In genomic region chr2:37795456-37795855, GRCh38 we compare ENCODE assay signal across 31 cellular contexts.
DNase-seq lines count a peak whose midpoint lies in the region; ATAC-seq, FAIRE-seq and TF ChIP-seq lines count a peak whose summit lies in the region.
"Had no signal": no experiment of that assay in that cellular context is flagged by ENCODE, and none has a peak within 500 bp of the region (broad histone marks: within the 10 kb centered on the region; RNA-seq: fewer than 3 reads in every experiment).

No MANE protein-coding gene starts in this region.

- H3K9ac ChIP-seq in astrocyte (ENCODE audit: low read length) = no peak overlapping the region

- H3K27ac ChIP-seq in cardiac muscle cell (peak overlapping the region; percentile 39), astrocyte (ENCODE audit: low read depth, low read length) (peak overlapping the region; percentile 50), tibial artery (peak overlapping the region; percentile 56 to 58)
- H3K27ac ChIP-seq in CD8-positive, alpha-beta memory T cell (ENCODE audit: low read depth, low read length) = no peak overlapping the region
- H3K27ac ChIP-seq: colonic mucosa, foreskin keratinocyte, left lung had no signal

- ATAC-seq in left cardiac atrium = no peak
- no peak for ATAC-seq in activated CD8-positive, alpha-beta memory T cell treated with anti-CD3 and anti-CD28 coated beads, Interleukin-2, amount 10 ng/mL, durations not matched to agents 7 days and 5 days
- ATAC-seq: CD8-positive, alpha-beta T cell; foreskin keratinocyte; natural killer cell; T-cell had no signal

- H3K4me3 ChIP-seq in cardiac muscle cell (no peak overlapping the region), astrocyte (ENCODE audit: insufficient read depth, low read depth, low read length) (no peak overlapping the region), tibial artery (no peak overlapping the region)
- H3K4me3 ChIP-seq in CD8-positive, alpha-beta memory T cell (ENCODE audit: low read length) = no peak overlapping the region
- H3K4me3 ChIP-seq: colonic mucosa, left lung had no signal

- H2AFZ ChIP-seq in astrocyte (ENCODE audit: low read depth, low read length) = no peak overlapping the region

- no peaks in the 10 kb centered on the region for H3K79me2 ChIP-seq in astrocyte (ENCODE audit: insufficient read depth, low read length)

- H3K4me3 Mint-ChIP-seq in astrocyte (ENCODE audit: unreplicated experiment) = no peak overlapping the region
- no peak overlapping the region for H3K4me3 Mint-ChIP-seq in mesothelial cell of epicardium
- H3K4me3 Mint-ChIP-seq in CD8-positive, alpha-beta memory T cell = no peak overlapping the region
- no peak overlapping the region for H3K4me3 Mint-ChIP-seq in activated CD8-positive, alpha-beta memory T cell treated with anti-CD3 and anti-CD28 coated beads, Interleukin-2, amount 10 ng/mL, durations not matched to agents 7 days and 5 days
- H3K4me3 Mint-ChIP-seq: activated B cell treated with CpG ODN at 0.5 μM for 24 hours; activated naive CD4-positive, alpha-beta T cell treated with anti-CD3 and anti-CD28 coated beads, Interleukin-2, amount 10 ng/mL, durations not matched to agents 7 days and 5 days; CD8-positive, alpha-beta T cell; natural killer cell; T-cell had no signal

- peaks cover 34% of the 10 kb centered on the region for H3K4me1 ChIP-seq in cardiac muscle cell (ENCODE audit: low read depth)
- peaks cover 29% of the 10 kb centered on the region for H3K4me1 ChIP-seq in astrocyte (ENCODE audit: insufficient read depth, low read length)
- H3K4me1 ChIP-seq in tibial artery = peaks cover 0 to 56% (median 22%) of the 10 kb centered on the region in 4 donors
- H3K4me1 ChIP-seq in CD8-positive, alpha-beta memory T cell (ENCODE audit: insufficient read depth, low read length) = no peaks in the 10 kb centered on the region
- H3K4me1 ChIP-seq: colonic mucosa had no signal

- FAIRE-seq in astrocyte (lab: Jason Lieb, UNC) = no peak
- FAIRE-seq: A204.1, bronchial epithelial cell, GM12891, urothelium cell line had no signal

- H3K9me3 Mint-ChIP-seq in astrocyte (ENCODE audit: unreplicated experiment) (peaks cover 8% of the 10 kb centered on the region), mesothelial cell of epicardium (peaks cover 15% of the 10 kb centered on the region)
- no peaks in the 10 kb centered on the region for H3K9me3 Mint-ChIP-seq in CD8-positive, alpha-beta memory T cell
- H3K9me3 Mint-ChIP-seq in activated CD8-positive, alpha-beta memory T cell treated with anti-CD3 and anti-CD28 coated beads, Interleukin-2, amount 10 ng/mL, durations not matched to agents 7 days and 5 days (ENCODE audit: low read depth) = no peaks in the 10 kb centered on the region
- H3K9me3 Mint-ChIP-seq: activated B cell treated with CpG ODN at 0.5 μM for 24 hours; activated naive CD4-positive, alpha-beta T cell treated with anti-CD3 and anti-CD28 coated beads, Interleukin-2, amount 10 ng/mL, durations not matched to agents 7 days and 5 days; CD8-positive, alpha-beta T cell; natural killer cell; T-cell had no signal

- no peak overlapping the region for H3K27ac Mint-ChIP-seq in astrocyte (ENCODE audit: unreplicated experiment)
- H3K27ac Mint-ChIP-seq in mesothelial cell of epicardium = peak overlapping the region; percentile 87
- H3K27ac Mint-ChIP-seq in CD8-positive, alpha-beta memory T cell = no peak overlapping the region
- no peak overlapping the region for H3K27ac Mint-ChIP-seq in activated CD8-positive, alpha-beta memory T cell treated with anti-CD3 and anti-CD28 coated beads, Interleukin-2, amount 10 ng/mL, durations not matched to agents 7 days and 5 days
- H3K27ac Mint-ChIP-seq: activated B cell treated with CpG ODN at 0.5 μM for 24 hours; activated naive CD4-positive, alpha-beta T cell treated with anti-CD3 and anti-CD28 coated beads, Interleukin-2, amount 10 ng/mL, durations not matched to agents 7 days and 5 days; CD8-positive, alpha-beta T cell; natural killer cell; T-cell had no signal

- no peaks in the 10 kb centered on the region for H3K36me3 ChIP-seq in cardiac muscle cell
- H3K36me3 ChIP-seq in astrocyte (ENCODE audit: insufficient read depth, low read length) = no peaks in the 10 kb centered on the region
- no peaks in the 10 kb centered on the region for H3K36me3 ChIP-seq in tibial artery
- H3K36me3 ChIP-seq in CD8-positive, alpha-beta memory T cell (ENCODE audit: insufficient read depth, low read length) = no peaks in the 10 kb centered on the region
- H3K36me3 ChIP-seq: colonic mucosa, left lung had no signal

- no peaks in the 10 kb centered on the region for H4K20me1 ChIP-seq in astrocyte (ENCODE audit: insufficient read depth, low read length)

- no peaks in the 10 kb centered on the region for H3K27me3 ChIP-seq in cardiac muscle cell
- H3K27me3 ChIP-seq in astrocyte (ENCODE audit: insufficient read depth, low read length) = no peaks in the 10 kb centered on the region
- H3K27me3 ChIP-seq in tibial artery = no peaks in the 10 kb centered on the region
- H3K27me3 ChIP-seq in CD8-positive, alpha-beta memory T cell (ENCODE audit: insufficient read depth, low read length, poor library complexity, severe bottlenecking) = no peaks in the 10 kb centered on the region
- H3K27me3 ChIP-seq: colonic mucosa, foreskin keratinocyte, left lung had no signal

- POLR2A ChIA-PET in CD8-positive, alpha-beta memory T cell (lab: Charles Lee) = no interaction called here

- TF ChIP-seq CTCF in cardiac muscle cell (IDR thresholded peaks at IDR 0.05; ENCODE audit: low read depth, low read length) (no peak), astrocyte (IDR thresholded peaks at IDR 0.05; ENCODE audit: insufficient read depth, low read depth, low read length) (no peak), mesothelial cell of epicardium (IDR thresholded peaks at IDR 0.05; ENCODE audit: unreplicated experiment) (no peak), tibial artery (IDR thresholded peaks at IDR 0.05) (no peak)

- H3K9me3 ChIP-seq in cardiac muscle cell (ENCODE audit: low read depth) (no peaks in the 10 kb centered on the region), astrocyte (ENCODE audit: insufficient read depth, low read depth, low read length) (no peaks in the 10 kb centered on the region), tibial artery (no peaks in the 10 kb centered on the region)
- H3K9me3 ChIP-seq in CD8-positive, alpha-beta memory T cell (ENCODE audit: low read length) = no peaks in the 10 kb centered on the region
- H3K9me3 ChIP-seq: colonic mucosa, left lung had no signal

- H3K36me3 Mint-ChIP-seq in astrocyte (ENCODE audit: low read depth, unreplicated experiment) (no peaks in the 10 kb centered on the region), mesothelial cell of epicardium (peaks cover 3% of the 10 kb centered on the region)
- H3K36me3 Mint-ChIP-seq in CD8-positive, alpha-beta memory T cell = peaks cover 0 to 4% (median 0%) of the 10 kb centered on the region in 3 donors
- no peaks in the 10 kb centered on the region for H3K36me3 Mint-ChIP-seq in activated CD8-positive, alpha-beta memory T cell treated with anti-CD3 and anti-CD28 coated beads, Interleukin-2, amount 10 ng/mL, durations not matched to agents 7 days and 5 days
- H3K36me3 Mint-ChIP-seq: activated naive CD4-positive, alpha-beta T cell treated with anti-CD3 and anti-CD28 coated beads, Interleukin-2, amount 10 ng/mL, durations not matched to agents 7 days and 5 days; CD8-positive, alpha-beta T cell; natural killer cell; T-cell had no signal

- peaks cover 30% of the 10 kb centered on the region for H3K4me1 Mint-ChIP-seq in astrocyte (ENCODE audit: low read depth, unreplicated experiment)
- peaks cover 77% of the 10 kb centered on the region for H3K4me1 Mint-ChIP-seq in mesothelial cell of epicardium
- peaks cover 0 to 1% (median 0%) of the 10 kb centered on the region in 3 donors for H3K4me1 Mint-ChIP-seq in CD8-positive, alpha-beta memory T cell
- no peaks in the 10 kb centered on the region for H3K4me1 Mint-ChIP-seq in activated CD8-positive, alpha-beta memory T cell treated with anti-CD3 and anti-CD28 coated beads, Interleukin-2, amount 10 ng/mL, durations not matched to agents 7 days and 5 days
- H3K4me1 Mint-ChIP-seq: activated naive CD4-positive, alpha-beta T cell treated with anti-CD3 and anti-CD28 coated beads, Interleukin-2, amount 10 ng/mL, durations not matched to agents 7 days and 5 days had no signal

- H3K27me3 Mint-ChIP-seq in astrocyte (ENCODE audit: low read depth, unreplicated experiment) (no peaks in the 10 kb centered on the region), mesothelial cell of epicardium (ENCODE audit: low read depth) (no peaks in the 10 kb centered on the region)
- no peaks in the 10 kb centered on the region for H3K27me3 Mint-ChIP-seq in CD8-positive, alpha-beta memory T cell
- no peaks in the 10 kb centered on the region for H3K27me3 Mint-ChIP-seq in activated CD8-positive, alpha-beta memory T cell treated with anti-CD3 and anti-CD28 coated beads, Interleukin-2, amount 10 ng/mL, durations not matched to agents 7 days and 5 days
- H3K27me3 Mint-ChIP-seq: activated B cell treated with CpG ODN at 0.5 μM for 24 hours, T-cell had no signal

- DNase-seq in cardiac muscle cell (ENCODE audit: low read depth in 1 of 2, low spot score in 1 of 2) (no peak), left cardiac atrium (no peak), astrocyte (ENCODE audit: low read depth) (no peak), mesothelial cell of epicardium (ENCODE audit: low spot score in 2 of 2, unreplicated experiment in 2 of 2) (no peak), tibial artery (no peak), Ammon's horn (ENCODE audit: low spot score) (no peak)
- DNase-seq in CD8-positive, alpha-beta memory T cell = no peak
- no peak for DNase-seq in activated CD8-positive, alpha-beta memory T cell treated with anti-CD3 and anti-CD28 coated beads, Interleukin-2, amount 10 ng/mL, durations not matched to agents 7 days and 5 days
- DNase-seq: activated B cell treated with CpG ODN at 0.5 μM for 24 hours; activated CD4-positive, alpha-beta T cell treated with anti-CD3 and anti-CD28 coated beads, Interleukin-2, amount 50 U/mL, for 4 hours; activated naive CD4-positive, alpha-beta T cell treated with anti-CD3 and anti-CD28 coated beads, Interleukin-2, amount 10 ng/mL, durations not matched to agents 7 days and 5 days; AML-193; CD8-positive, alpha-beta T cell; colonic mucosa; effector CD8-positive, alpha-beta T cell; erythroblast; Kasumi-1; left lung; midbrain; natural killer cell; NCI-H1694 treated with DMSO at 0.1 percent for 48 hours; NCI-H2171 treated with DMSO at 0.1 percent for 48 hours; NCI-H510A treated with DMSO at 0.1 percent for 48 hours; NK-92 treated with Interleukin-12 subunit alpha and Interleukin-12 subunit beta, amount 100 ng/mL, for 24 hours; stimulated activated naive CD4-positive, alpha-beta T cell; T-cell had no signal

- CTCF ChIA-PET in CD8-positive, alpha-beta memory T cell (lab: Charles Lee) = no interaction called here
- CTCF ChIA-PET in activated CD8-positive, alpha-beta memory T cell treated with anti-CD3 and anti-CD28 coated beads, Interleukin-2, amount 10 ng/mL, durations not matched to agents 7 days and 5 days (lab: Charles Lee) = interaction anchor here (1.5 to 2.0 kb wide), 2 partner anchors 37 to 82 kb away, joined by 3 to 7 read pairs; no protein-coding TSS in a partner anchor

- intact Hi-C loops in left cardiac atrium (cut with DNase I) = no loop called here
- intact Hi-C loops in tibial artery (cut with DNase I; ENCODE audit: low total_unique reads) = loop anchor here (10.0 kb wide), 1 partner anchor 61 kb away; no protein-coding TSS in a partner anchor

- H3K4me2 ChIP-seq in astrocyte (ENCODE audit: low read length) = peak overlapping the region; percentile 29
